10 cellular contexts compared by ENCODE assay signal in the genomic region with DNA sequence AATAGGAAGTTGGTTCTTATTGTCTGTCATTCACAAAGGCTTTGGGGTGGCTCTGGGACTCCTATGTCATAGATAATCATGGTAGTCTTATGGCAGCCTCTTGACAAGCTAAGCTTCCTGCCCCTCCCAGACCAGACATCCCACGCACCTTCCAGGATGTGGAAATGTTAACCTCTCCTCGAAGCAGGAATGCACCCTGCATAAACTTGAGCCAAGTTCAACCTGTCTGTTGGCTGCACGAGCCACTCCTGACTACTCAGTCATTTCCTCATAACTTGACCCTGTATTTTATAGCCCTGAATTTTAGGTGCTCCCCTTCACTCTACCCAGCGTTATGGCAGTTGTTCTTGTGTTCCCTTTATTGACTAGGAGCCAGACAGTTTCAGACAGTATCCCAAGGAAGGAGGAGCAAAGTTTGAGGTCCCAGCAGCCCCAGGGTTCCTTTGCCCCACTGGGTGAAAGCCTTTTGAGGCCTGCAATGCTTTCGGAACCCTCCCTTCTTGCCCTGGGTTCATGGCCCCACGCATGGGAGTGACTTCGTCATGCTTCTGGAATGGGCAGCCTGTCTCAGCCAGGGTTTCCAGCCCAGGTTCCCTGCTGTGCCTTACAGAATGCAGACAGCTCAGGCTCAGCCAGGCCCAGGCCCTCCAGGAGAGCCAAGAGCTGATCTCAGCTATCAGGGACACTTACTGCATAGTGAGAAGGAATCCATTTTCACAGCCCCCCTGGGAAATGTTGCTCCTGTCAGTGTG. TPM values are rescaled to one million over a fixed set of nuclear protein-coding genes. Genes with fewer than 3 reads are reported as not detected.
DNase-seq lines count a peak whose midpoint lies in the region; ATAC-seq, FAIRE-seq and TF ChIP-seq lines count a peak whose summit lies in the region.
"Had no signal": no experiment of that assay in that cellular context is flagged by ENCODE, and none has a peak within 500 bp of the region (broad histone marks: within the 10 kb centered on the region; RNA-seq: fewer than 3 reads in every experiment).

No MANE protein-coding gene starts in this region.

- H3K36me3 Mint-ChIP-seq in GM23338 (ENCODE audit: low read depth): no peaks in the 10 kb centered on the region

- no TSS peak for BruUV-seq in K562 (replicated peaks; lab: Mats Ljungman, UMichigan)

- WGBS in K562 (ENCODE audit: insufficient coverage, low coverage, missing lambda C conversion rate): 36% methylated on average over 7 of the region's 7 CpGs
- WGBS in hepatocyte (ENCODE audit: low lambda C conversion rate, missing lambda C conversion rate): 69% methylated on average over 7 of the region's 7 CpGs
- WGBS in small intestine, 3 donors: 47 to 64% (median 54%) methylated on average over 7 of the region's 7 CpGs
- WGBS in sigmoid colon, 2 donors: 38 to 68% methylated on average over 7 of the region's 7 CpGs

- TF ChIP-seq POLR2A in K562 (conservative IDR thresholded peaks at IDR 0.05) (no peak), sigmoid colon (IDR thresholded peaks at IDR 0.05) (no peak)

- H3K9me3 ChIP-seq in K562 (replicated peaks; ENCODE audit: control insufficient read depth, insufficient read depth, low read depth, low read length) (no peaks in the 10 kb centered on the region), hepatocyte (ENCODE audit: low read depth) (no peaks in the 10 kb centered on the region), small intestine (ENCODE audit: control insufficient read depth, low read depth) (no peaks in the 10 kb centered on the region), sigmoid colon (no peaks in the 10 kb centered on the region)

- H4K20me1 ChIP-seq in GM23338 (replicated peaks; ENCODE audit: insufficient read depth) (no peaks in the 10 kb centered on the region), K562 (replicated peaks; ENCODE audit: control insufficient read depth, insufficient read depth, low read length) (no peaks in the 10 kb centered on the region), hepatocyte (ENCODE audit: insufficient read depth, poor library complexity, severe bottlenecking) (no peaks in the 10 kb centered on the region)

- FAIRE-seq in K562 (lab: Jason Lieb, UNC) (no peak), small intestine (lab: Jason Lieb, UNC) (no peak)

- no peaks in the 10 kb centered on the region for H3K9me1 ChIP-seq in K562 (ENCODE audit: control insufficient read depth, insufficient read depth, low read length)

- intact Hi-C loops in K562 (cut with micrococcal nuclease) (no loop called here), sigmoid colon (cut with DNase I) (no loop called here)

- H3K4me3 ChIP-seq in GM23338 (no peak overlapping the region), K562 (no peak overlapping the region), hepatocyte (no peak overlapping the region), skin epidermis (no peak overlapping the region), small intestine (ENCODE audit: low read depth in 1 of 2, low read length in 2 of 2) (no peak overlapping the region), sigmoid colon (no peak overlapping the region)

- H3K9ac ChIP-seq in K562 (ENCODE audit: insufficient read depth in 1 of 2, low read depth in 2 of 2, low read length in 2 of 2): no peak overlapping the region
- H3K9ac ChIP-seq: parathyroid adenoma had no signal

- H3K9me2 ChIP-seq in GM23338 (ENCODE audit: insufficient read depth) (0 out of 2 replicates have a peak, but pooled peaks cover 6% of the 10 kb centered on the region), hepatocyte (replicated peaks; ENCODE audit: insufficient read depth) (no peaks in the 10 kb centered on the region)

- TF ChIP-seq EP300 in K562 (IDR thresholded peaks at IDR 0.05; ENCODE audit: low read length): no peak
- no peak for TF ChIP-seq EP300 in sigmoid colon (IDR thresholded peaks at IDR 0.05)

- TF ChIP-seq RAD21 in K562 (CRISPR knock-in tag; conservative IDR thresholded peaks at IDR 0.05 in 1 of 2, IDR thresholded peaks at IDR 0.05 in 1 of 2): no peak

- H3K27ac ChIP-seq in GM23338 (ENCODE audit: low read depth) (no peak overlapping the region), K562 (ENCODE audit: extremely low read depth, low read depth, low read length) (no peak overlapping the region), hepatocyte (peak overlapping the region; percentile 37), skin epidermis (peak overlapping the region in 17 of 21 experiments; percentile 20 to 74 (median 62)), small intestine (ENCODE audit: low read depth in 1 of 2, low read length in 1 of 2) (no peak overlapping the region), sigmoid colon (peak overlapping the region in 1 of 4 donors; percentile 45)
- H3K27ac ChIP-seq: parathyroid adenoma had no signal

- no peak overlapping the region for H3K4me3 Mint-ChIP-seq in GM23338

- H3K27me3 Mint-ChIP-seq in GM23338 (ENCODE audit: insufficient read depth, low read depth, poor library complexity): no peaks in the 10 kb centered on the region

- peak; percentile 34 for DNase-seq in GM23338 (ENCODE audit: low spot score)
- peak in 1 of 4 experiments; percentile 36 for DNase-seq in K562 (ENCODE audit: extremely low read depth in 1 of 4, low spot score in 3 of 4)
- DNase-seq in hepatocyte (ENCODE audit: low spot score): peak; percentile 36
- DNase-seq in small intestine: no peak
- no peak for DNase-seq in sigmoid colon
- DNase-seq: DMS79 treated with DMSO at 0.1 percent for 48 hours had no signal

- ATAC-seq in GM23338: peak; percentile 68
- ATAC-seq in K562: peak; percentile 27
- ATAC-seq in HG02623 (IDR thresholded peaks at IDR 0.05; ENCODE audit: unreplicated experiment): no peak
- ATAC-seq in HG02798 (IDR thresholded peaks at IDR 0.05; ENCODE audit: poor library complexity, unreplicated experiment): no peak

- H3K27me3 ChIP-seq in GM23338 (ENCODE audit: insufficient read depth) (no peaks in the 10 kb centered on the region), K562 (ENCODE audit: control insufficient read depth in 2 of 2, insufficient read depth in 2 of 2, low read length in 2 of 2) (no peaks in the 10 kb centered on the region; a peak in 1 of 5 replicates), hepatocyte (no peaks in the 10 kb centered on the region), small intestine (ENCODE audit: control insufficient read depth in 2 of 2, insufficient read depth in 2 of 2, low read length in 2 of 2) (no peaks in the 10 kb centered on the region), sigmoid colon (no peaks in the 10 kb centered on the region)

- H3K4me1 ChIP-seq in GM23338 (ENCODE audit: insufficient read depth) (peaks cover 8% of the 10 kb centered on the region; the same call in 1 of the 2 replicates), K562 (replicated peaks in 1 of 2; ENCODE audit: control insufficient read depth in 2 of 2, insufficient read depth in 2 of 2, low read length in 2 of 2) (peaks cover 0 to 9% of the 10 kb centered on the region in 2 experiments; a peak in 1 of 5 replicates), hepatocyte (ENCODE audit: insufficient read depth) (peaks cover 9% of the 10 kb centered on the region), small intestine (ENCODE audit: control insufficient read depth in 2 of 2, insufficient read depth in 1 of 2, low read depth in 1 of 2, low read length in 1 of 2) (no peaks in the 10 kb centered on the region), sigmoid colon (peaks cover 0 to 10% (median 0%) of the 10 kb centered on the region in 4 donors)
- H3K4me1 ChIP-seq: parathyroid adenoma had no signal

- peak overlapping the region; percentile 76 for H2AFZ ChIP-seq in GM23338
- H2AFZ ChIP-seq in K562 (ENCODE audit: low read depth, low read length): peak overlapping the region; percentile 53
- H2AFZ ChIP-seq in hepatocyte: no peak overlapping the region
- H2AFZ ChIP-seq: parathyroid adenoma had no signal

- in situ Hi-C loops in K562 (cut with MboI): no loop called here

- H3F3A ChIP-seq in GM23338 (replicated peaks; ENCODE audit: low read depth): no peaks in the 10 kb centered on the region

- H3K36me3 ChIP-seq in GM23338 (ENCODE audit: insufficient read depth): no peaks in the 10 kb centered on the region
- no peaks in the 10 kb centered on the region for H3K36me3 ChIP-seq in K562 (ENCODE audit: control insufficient read depth, insufficient read depth, low read length)
- H3K36me3 ChIP-seq in hepatocyte (replicated peaks; ENCODE audit: insufficient read depth, low read depth): no peaks in the 10 kb centered on the region
- H3K36me3 ChIP-seq in small intestine (ENCODE audit: control insufficient read depth in 2 of 2, insufficient read depth in 2 of 2, low read length in 2 of 2): no peaks in the 10 kb centered on the region
- H3K36me3 ChIP-seq in sigmoid colon: no peaks in the 10 kb centered on the region

- TF ChIP-seq CTCF in GM23338 (conservative IDR thresholded peaks at IDR 0.05; ENCODE audit: low read depth in 2 of 2) (no peak), K562 (IDR thresholded peaks at IDR 0.05 in 2 of 3, conservative IDR thresholded peaks at IDR 0.05 in 1 of 3; ENCODE audit: insufficient read depth in 2 of 3, low read depth in 1 of 3, low read length in 3 of 3) (no peak), hepatocyte (IDR thresholded peaks at IDR 0.05; ENCODE audit: poor library complexity) (no peak), sigmoid colon (IDR thresholded peaks at IDR 0.05) (no peak)

- H3K4me1 Mint-ChIP-seq in GM23338: peaks cover 32% of the 10 kb centered on the region

- POLR2A ChIA-PET in K562 (lab: Yijun Ruan, JAX): interaction anchor here (0.8 to 1.1 kb wide), 2 partner anchors 9 to 16 kb away, joined by 3 to 6 read pairs; partner anchors contain the start of gene INO80C

- CTCF ChIA-PET in K562 (lab: Yijun Ruan, JAX; ENCODE audit: low intra/inter-chr PET ratio): interaction anchor here (0.6 kb wide), 1 partner anchor 60 kb away, joined by 3 read pairs; no protein-coding TSS in a partner anchor

- no peaks in the 10 kb centered on the region for H3K9me3 Mint-ChIP-seq in GM23338

- no peak overlapping the region for H3K27ac Mint-ChIP-seq in GM23338

- H3K79me2 ChIP-seq in GM23338 (replicated peaks; ENCODE audit: insufficient read depth): no peaks in the 10 kb centered on the region
- H3K79me2 ChIP-seq in K562 (ENCODE audit: control insufficient read depth, insufficient read depth, low read length): no peaks in the 10 kb centered on the region
- H3K79me2 ChIP-seq in hepatocyte: no peaks in the 10 kb centered on the region
- H3K79me2 ChIP-seq: parathyroid adenoma had no signal

- H3K4me2 ChIP-seq in GM23338: no peak overlapping the region
- H3K4me2 ChIP-seq in K562 (ENCODE audit: insufficient read depth, low read length): no peak overlapping the region; the same call in 1 of the 2 replicates
- H3K4me2 ChIP-seq in hepatocyte: no peak overlapping the region

RNA-seq across cellular contexts. Expression of gene INO80C, which starts 15.6 kb away (rescaled TPM):
- 16.3 and 22.6 TPM in 2 replicates for total RNA-seq in GM23338 (2014; rRNA removed; shearing (Covaris generic))
- polyA plus RNA-seq in GM23338 (2016; fragmentation: Nextera tagmentation; extraction: Ambion mirVana) (52.3 and 52.8 TPM in 2 replicates), K562 (2011; rRNA removed) (33.6 and 34.8 TPM in 2 replicates), K562 (2014; fragmentation: Illumina TruSeq; extraction: Trizol) (46.6 and 49.8 TPM in 2 replicates), K562 (2014; fragmentation: Nextera tagmentation; extraction: Ambion mirVana) (10 to 100 TPM; 51.3 to 53.3 TPM), K562 (2014; rRNA removed) (35.3 and 52.2 TPM in 2 replicates), hepatocyte (25.1 and 42.2 TPM in 2 replicates), small intestine (10 to 100 TPM; 33.1 to 35.9 (median 35.3) TPM), sigmoid colon (10 to 100 TPM; 34.8 to 44.9 (median 36.3) TPM)
- 9.7 and 20.7 TPM in 2 replicates for total RNA-seq in K562 (2011; cell fraction: chromatin; rRNA removed; ENCODE audit: low replicate concordance)
- total RNA-seq in K562 (2011; cell fraction: nucleolus; rRNA removed): 18.0 and 20.5 TPM in 2 replicates
- total RNA-seq in K562 (2011; cell fraction: nucleoplasm; rRNA removed): 18.2 and 19.3 TPM in 2 replicates
- total RNA-seq in K562 (2014; rRNA removed) (14.3 and 19.8 TPM in 2 replicates), K562 (2014; rRNA removed; fragmentation: Illumina TruSeq; extraction: Trizol) (21.4 and 21.6 TPM in 2 replicates), K562 (2015; rRNA removed; fragmentation: Illumina TruSeq; extraction: Trizol) (18.8 and 19.2 TPM in 2 replicates), K562 (2021) (42.1 and 46.6 TPM in 2 replicates), hepatocyte (16.5 and 16.6 TPM in 2 replicates), sigmoid colon (10 to 100 TPM in 1 of 4 donors, 1 to 10 TPM in 3; 3.7 to 25.5 (median 5.2) TPM)
- polyA plus RNA-seq in K562 (2011; cell fraction: cytosol; rRNA removed): 27.0 and 27.2 TPM in 2 replicates
- 22.8 and 24.3 TPM in 2 replicates for polyA plus RNA-seq in K562 (2011; cell fraction: nucleus; rRNA removed)
- polyA plus RNA-seq in K562 (2012): 25.2 and 34.8 TPM in 2 replicates
- polyA minus RNA-seq in K562 (2011; rRNA and poly(A)+ RNA removed): 13.7 and 16.1 TPM in 2 replicates
- 7.3 and 9.1 TPM in 2 replicates for polyA minus RNA-seq in K562 (2011; cell fraction: cytosol; rRNA and poly(A)+ RNA removed)
- 10.4 and 14.7 TPM in 2 replicates for polyA minus RNA-seq in K562 (2011; cell fraction: nucleus; rRNA and poly(A)+ RNA removed)

Comparison
In these comparisons a context has a peak if more than half of its experiments do, and no peak if none do; other contexts are left out.
1. ATAC-seq: peak in GM23338 (single experiment) and K562 (single experiment); none in HG02623 (single experiment) and HG02798 (single experiment).
2. DNase-seq: peak in GM23338 (single experiment) and hepatocyte (single experiment); none in small intestine (single experiment) and sigmoid colon (single experiment).
3. H3K27ac ChIP-seq: peak in hepatocyte (single experiment) and skin epidermis (17 of 21); none in GM23338 (single experiment), K562 (single experiment) and small intestine (0 of 2).